1 cellular context compared by ENCODE assay signal in the genomic region with DNA sequence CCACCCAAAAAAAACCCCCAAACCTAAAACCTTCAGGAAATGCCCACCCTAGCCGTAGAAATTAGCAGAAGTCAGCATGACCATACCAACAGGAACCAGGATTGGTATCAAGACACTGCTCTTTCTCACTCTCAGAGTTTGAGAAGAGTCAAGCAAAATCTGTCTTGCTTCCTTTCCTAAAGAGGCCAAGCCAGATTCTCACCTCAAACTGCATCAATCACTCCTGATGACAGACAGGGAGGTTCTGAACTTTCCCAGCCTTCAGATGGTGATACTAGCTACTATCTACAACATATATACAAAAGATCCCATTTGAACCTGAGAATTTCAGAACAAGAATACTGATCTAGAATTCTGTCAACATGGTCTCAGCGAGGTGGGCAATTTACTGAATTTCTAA.
TF ChIP-seq lines count a peak whose summit lies in the region.

No MANE protein-coding gene starts in this region.

TF ChIP-seq in SK-N-SH treated with all-trans-retinoic acid at 6 μM for 48 hours, 23 proteins besides CTCF, POLR2A, EP300 and RAD21 (continued from another document):
- TF ChIP-seq, protein P1, sequence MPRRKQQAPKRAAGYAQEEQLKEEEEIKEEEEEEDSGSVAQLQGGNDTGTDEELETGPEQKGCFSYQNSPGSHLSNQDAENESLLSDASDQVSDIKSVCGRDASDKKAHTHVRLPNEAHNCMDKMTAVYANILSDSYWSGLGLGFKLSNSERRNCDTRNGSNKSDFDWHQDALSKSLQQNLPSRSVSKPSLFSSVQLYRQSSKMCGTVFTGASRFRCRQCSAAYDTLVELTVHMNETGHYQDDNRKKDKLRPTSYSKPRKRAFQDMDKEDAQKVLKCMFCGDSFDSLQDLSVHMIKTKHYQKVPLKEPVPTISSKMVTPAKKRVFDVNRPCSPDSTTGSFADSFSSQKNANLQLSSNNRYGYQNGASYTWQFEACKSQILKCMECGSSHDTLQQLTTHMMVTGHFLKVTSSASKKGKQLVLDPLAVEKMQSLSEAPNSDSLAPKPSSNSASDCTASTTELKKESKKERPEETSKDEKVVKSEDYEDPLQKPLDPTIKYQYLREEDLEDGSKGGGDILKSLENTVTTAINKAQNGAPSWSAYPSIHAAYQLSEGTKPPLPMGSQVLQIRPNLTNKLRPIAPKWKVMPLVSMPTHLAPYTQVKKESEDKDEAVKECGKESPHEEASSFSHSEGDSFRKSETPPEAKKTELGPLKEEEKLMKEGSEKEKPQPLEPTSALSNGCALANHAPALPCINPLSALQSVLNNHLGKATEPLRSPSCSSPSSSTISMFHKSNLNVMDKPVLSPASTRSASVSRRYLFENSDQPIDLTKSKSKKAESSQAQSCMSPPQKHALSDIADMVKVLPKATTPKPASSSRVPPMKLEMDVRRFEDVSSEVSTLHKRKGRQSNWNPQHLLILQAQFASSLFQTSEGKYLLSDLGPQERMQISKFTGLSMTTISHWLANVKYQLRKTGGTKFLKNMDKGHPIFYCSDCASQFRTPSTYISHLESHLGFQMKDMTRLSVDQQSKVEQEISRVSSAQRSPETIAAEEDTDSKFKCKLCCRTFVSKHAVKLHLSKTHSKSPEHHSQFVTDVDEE (CRISPR knock-in tag; IDR thresholded peaks at IDR 0.05): no peak
- TF ChIP-seq, protein P2, sequence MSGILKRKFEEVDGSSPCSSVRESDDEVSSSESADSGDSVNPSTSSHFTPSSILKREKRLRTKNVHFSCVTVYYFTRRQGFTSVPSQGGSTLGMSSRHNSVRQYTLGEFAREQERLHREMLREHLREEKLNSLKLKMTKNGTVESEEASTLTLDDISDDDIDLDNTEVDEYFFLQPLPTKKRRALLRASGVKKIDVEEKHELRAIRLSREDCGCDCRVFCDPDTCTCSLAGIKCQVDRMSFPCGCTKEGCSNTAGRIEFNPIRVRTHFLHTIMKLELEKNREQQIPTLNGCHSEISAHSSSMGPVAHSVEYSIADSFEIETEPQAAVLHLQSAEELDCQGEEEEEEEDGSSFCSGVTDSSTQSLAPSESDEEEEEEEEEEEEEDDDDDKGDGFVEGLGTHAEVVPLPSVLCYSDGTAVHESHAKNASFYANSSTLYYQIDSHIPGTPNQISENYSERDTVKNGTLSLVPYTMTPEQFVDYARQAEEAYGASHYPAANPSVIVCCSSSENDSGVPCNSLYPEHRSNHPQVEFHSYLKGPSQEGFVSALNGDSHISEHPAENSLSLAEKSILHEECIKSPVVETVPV (CRISPR knock-in tag; IDR thresholded peaks at IDR 0.05): no peak
- TF ChIP-seq OSR1 (CRISPR knock-in tag; IDR thresholded peaks at IDR 0.05): no peak
